Comparison of ENCODE assay signal across 1 cellular context in the genomic region with DNA sequence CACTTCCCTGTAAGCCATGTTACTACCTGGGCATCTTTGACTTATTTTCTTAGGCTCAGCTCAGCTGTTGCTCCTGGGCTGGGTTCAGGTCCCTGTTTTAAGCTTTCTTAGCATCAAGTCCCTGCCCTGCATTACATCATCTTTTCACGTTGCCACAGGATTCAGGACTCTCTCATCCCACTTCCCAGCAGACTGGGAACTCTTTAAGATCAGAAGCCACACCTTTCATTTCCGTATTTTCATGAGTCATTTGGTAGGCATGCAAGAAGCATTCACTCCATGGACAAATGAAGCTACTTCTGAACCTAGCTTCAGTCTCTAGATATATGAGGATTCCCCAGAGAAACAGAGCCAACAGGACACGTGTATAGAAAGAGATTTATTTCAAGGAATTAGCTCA.
TF ChIP-seq lines count a peak whose summit lies in the region.

No MANE protein-coding gene starts in this region.

TF ChIP-seq in GM23338, 12 proteins besides CTCF, POLR2A, EP300 and RAD21:
- no peak for TF ChIP-seq POLR2AphosphoS5 (IDR thresholded peaks at IDR 0.05; ENCODE audit: low read depth)
- no peak for TF ChIP-seq STAT1 (IDR thresholded peaks at IDR 0.05; ENCODE audit: unreplicated experiment)
- no peak for TF ChIP-seq ZNF114 (CRISPR knock-in tag; IDR thresholded peaks at IDR 0.05)
- no peak for TF ChIP-seq CREB1 (CRISPR knock-in tag; IDR thresholded peaks at IDR 0.05; ENCODE audit: low read depth)
- TF ChIP-seq ZNF331 (CRISPR knock-in tag; IDR thresholded peaks at IDR 0.05; ENCODE audit: low read depth): no peak
- TF ChIP-seq, protein P1, sequence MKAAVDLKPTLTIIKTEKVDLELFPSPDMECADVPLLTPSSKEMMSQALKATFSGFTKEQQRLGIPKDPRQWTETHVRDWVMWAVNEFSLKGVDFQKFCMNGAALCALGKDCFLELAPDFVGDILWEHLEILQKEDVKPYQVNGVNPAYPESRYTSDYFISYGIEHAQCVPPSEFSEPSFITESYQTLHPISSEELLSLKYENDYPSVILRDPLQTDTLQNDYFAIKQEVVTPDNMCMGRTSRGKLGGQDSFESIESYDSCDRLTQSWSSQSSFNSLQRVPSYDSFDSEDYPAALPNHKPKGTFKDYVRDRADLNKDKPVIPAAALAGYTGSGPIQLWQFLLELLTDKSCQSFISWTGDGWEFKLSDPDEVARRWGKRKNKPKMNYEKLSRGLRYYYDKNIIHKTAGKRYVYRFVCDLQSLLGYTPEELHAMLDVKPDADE (IDR thresholded peaks at IDR 0.05): no peak
- no peak for TF ChIP-seq EZH2 (IDR thresholded peaks at IDR 0.05; ENCODE audit: low read depth, unreplicated experiment)
- TF ChIP-seq, protein P2, sequence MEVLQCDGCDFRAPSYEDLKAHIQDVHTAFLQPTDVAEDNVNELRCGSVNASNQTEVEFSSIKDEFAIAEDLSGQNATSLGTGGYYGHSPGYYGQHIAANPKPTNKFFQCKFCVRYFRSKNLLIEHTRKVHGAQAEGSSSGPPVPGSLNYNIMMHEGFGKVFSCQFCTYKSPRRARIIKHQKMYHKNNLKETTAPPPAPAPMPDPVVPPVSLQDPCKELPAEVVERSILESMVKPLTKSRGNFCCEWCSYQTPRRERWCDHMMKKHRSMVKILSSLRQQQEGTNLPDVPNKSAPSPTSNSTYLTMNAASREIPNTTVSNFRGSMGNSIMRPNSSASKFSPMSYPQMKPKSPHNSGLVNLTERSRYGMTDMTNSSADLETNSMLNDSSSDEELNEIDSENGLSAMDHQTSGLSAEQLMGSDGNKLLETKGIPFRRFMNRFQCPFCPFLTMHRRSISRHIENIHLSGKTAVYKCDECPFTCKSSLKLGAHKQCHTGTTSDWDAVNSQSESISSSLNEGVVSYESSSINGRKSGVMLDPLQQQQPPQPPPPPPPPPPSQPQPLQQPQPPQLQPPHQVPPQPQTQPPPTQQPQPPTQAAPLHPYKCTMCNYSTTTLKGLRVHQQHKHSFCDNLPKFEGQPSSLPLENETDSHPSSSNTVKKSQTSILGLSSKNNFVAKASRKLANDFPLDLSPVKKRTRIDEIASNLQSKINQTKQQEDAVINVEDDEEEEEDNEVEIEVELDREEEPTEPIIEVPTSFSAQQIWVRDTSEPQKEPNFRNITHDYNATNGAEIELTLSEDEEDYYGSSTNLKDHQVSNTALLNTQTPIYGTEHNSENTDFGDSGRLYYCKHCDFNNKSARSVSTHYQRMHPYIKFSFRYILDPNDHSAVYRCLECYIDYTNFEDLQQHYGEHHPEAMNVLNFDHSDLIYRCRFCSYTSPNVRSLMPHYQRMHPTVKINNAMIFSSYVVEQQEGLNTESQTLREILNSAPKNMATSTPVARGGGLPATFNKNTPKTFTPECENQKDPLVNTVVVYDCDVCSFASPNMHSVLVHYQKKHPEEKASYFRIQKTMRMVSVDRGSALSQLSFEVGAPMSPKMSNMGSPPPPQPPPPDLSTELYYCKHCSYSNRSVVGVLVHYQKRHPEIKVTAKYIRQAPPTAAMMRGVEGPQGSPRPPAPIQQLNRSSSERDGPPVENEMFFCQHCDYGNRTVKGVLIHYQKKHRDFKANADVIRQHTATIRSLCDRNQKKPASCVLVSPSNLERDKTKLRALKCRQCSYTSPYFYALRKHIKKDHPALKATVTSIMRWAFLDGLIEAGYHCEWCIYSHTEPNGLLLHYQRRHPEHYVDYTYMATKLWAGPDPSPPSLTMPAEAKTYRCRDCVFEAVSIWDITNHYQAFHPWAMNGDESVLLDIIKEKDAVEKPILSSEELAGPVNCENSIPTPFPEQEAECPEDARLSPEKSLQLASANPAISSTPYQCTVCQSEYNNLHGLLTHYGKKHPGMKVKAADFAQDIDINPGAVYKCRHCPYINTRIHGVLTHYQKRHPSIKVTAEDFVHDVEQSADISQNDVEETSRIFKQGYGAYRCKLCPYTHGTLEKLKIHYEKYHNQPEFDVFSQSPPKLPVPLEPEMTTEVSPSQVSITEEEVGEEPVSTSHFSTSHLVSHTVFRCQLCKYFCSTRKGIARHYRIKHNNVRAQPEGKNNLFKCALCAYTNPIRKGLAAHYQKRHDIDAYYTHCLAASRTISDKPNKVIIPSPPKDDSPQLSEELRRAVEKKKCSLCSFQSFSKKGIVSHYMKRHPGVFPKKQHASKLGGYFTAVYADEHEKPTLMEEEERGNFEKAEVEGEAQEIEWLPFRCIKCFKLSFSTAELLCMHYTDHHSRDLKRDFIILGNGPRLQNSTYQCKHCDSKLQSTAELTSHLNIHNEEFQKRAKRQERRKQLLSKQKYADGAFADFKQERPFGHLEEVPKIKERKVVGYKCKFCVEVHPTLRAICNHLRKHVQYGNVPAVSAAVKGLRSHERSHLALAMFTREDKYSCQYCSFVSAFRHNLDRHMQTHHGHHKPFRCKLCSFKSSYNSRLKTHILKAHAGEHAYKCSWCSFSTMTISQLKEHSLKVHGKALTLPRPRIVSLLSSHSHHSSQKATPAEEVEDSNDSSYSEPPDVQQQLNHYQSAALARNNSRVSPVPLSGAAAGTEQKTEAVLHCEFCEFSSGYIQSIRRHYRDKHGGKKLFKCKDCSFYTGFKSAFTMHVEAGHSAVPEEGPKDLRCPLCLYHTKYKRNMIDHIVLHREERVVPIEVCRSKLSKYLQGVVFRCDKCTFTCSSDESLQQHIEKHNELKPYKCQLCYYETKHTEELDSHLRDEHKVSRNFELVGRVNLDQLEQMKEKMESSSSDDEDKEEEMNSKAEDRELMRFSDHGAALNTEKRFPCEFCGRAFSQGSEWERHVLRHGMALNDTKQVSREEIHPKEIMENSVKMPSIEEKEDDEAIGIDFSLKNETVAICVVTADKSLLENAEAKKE (CRISPR knock-in tag; IDR thresholded peaks at IDR 0.05): no peak
- no peak for TF ChIP-seq NANOG (IDR thresholded peaks at IDR 0.05; ENCODE audit: borderline replicate concordance)
- no peak for TF ChIP-seq EZH2phosphoT487 (IDR thresholded peaks at IDR 0.05; ENCODE audit: unreplicated experiment)
- TF ChIP-seq, protein P3, sequence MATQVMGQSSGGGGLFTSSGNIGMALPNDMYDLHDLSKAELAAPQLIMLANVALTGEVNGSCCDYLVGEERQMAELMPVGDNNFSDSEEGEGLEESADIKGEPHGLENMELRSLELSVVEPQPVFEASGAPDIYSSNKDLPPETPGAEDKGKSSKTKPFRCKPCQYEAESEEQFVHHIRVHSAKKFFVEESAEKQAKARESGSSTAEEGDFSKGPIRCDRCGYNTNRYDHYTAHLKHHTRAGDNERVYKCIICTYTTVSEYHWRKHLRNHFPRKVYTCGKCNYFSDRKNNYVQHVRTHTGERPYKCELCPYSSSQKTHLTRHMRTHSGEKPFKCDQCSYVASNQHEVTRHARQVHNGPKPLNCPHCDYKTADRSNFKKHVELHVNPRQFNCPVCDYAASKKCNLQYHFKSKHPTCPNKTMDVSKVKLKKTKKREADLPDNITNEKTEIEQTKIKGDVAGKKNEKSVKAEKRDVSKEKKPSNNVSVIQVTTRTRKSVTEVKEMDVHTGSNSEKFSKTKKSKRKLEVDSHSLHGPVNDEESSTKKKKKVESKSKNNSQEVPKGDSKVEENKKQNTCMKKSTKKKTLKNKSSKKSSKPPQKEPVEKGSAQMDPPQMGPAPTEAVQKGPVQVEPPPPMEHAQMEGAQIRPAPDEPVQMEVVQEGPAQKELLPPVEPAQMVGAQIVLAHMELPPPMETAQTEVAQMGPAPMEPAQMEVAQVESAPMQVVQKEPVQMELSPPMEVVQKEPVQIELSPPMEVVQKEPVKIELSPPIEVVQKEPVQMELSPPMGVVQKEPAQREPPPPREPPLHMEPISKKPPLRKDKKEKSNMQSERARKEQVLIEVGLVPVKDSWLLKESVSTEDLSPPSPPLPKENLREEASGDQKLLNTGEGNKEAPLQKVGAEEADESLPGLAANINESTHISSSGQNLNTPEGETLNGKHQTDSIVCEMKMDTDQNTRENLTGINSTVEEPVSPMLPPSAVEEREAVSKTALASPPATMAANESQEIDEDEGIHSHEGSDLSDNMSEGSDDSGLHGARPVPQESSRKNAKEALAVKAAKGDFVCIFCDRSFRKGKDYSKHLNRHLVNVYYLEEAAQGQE (IDR thresholded peaks at IDR 0.05; ENCODE audit: unreplicated experiment): no peak
- no peak for TF ChIP-seq JUNB (IDR thresholded peaks at IDR 0.05; ENCODE audit: unreplicated experiment)
